19 cellular contexts compared by ENCODE assay signal in the genomic region with DNA sequence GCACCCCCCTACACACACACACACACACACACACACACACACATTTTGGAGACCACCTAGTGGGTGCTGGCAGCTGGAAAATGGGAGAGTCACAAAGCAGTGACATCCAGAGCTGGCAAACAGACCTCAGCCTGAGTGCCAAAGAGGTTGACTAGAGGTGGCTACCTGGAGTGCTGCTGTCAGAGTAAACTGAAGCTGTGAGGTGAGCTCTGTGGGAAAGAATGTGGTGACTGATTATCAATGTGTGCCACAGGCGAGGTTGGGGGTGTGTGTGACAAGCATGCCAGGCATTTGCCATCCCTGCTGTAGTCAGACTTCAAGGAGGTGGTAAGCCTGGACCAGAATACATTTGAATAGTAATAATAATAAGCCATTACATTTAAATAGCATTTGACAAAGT.
DNase-seq lines count a peak whose midpoint lies in the region; ATAC-seq and TF ChIP-seq lines count a peak whose summit lies in the region.
"Had no signal": no experiment of that assay in that cellular context is flagged by ENCODE, and none has a peak within 500 bp of the region (broad histone marks: within the 10 kb centered on the region; RNA-seq: fewer than 3 reads in every experiment).

No MANE protein-coding gene starts in this region.

- DNase-seq in Calu3 (peak; percentile 52), HFFc6 (peak; percentile 3), RWPE1 (ENCODE audit: low spot score) (peak; percentile 60), left lung (no peak), C1 segment of cervical spinal cord (lab: John Stamatoyannopoulos, UW) (no peak)
- DNase-seq: activated CD4-positive, alpha-beta T cell treated with anti-CD3 and anti-CD28 coated beads, Interleukin-2, amount 50 U/mL, for 4 hours; activated T-cell treated with anti-CD3 and anti-CD28 coated beads, Interleukin-2, amount 50 U/mL, for 24 hours; brain microvascular endothelial cell; dermis blood vessel endothelial cell; Karpas-422; naive B cell; NCI-H187; NCI-H774; SW 1271 had no signal

- H3K27ac Mint-ChIP-seq in Calu3 (ENCODE audit: unreplicated experiment) (no peak overlapping the region), HFFc6 (no peak overlapping the region)
- H3K27ac Mint-ChIP-seq: activated naive CD8-positive, alpha-beta T cell; activated T-cell treated with anti-CD3 and anti-CD28 coated beads, Interleukin-2, amount 50 U/mL, for 24 hours; B cell had no signal

- BruUV-seq in Calu3 (replicated peaks; lab: Mats Ljungman, UMichigan), result no TSS peak

- TF ChIP-seq CTCF in Calu3 (IDR thresholded peaks at IDR 0.05; ENCODE audit: unreplicated experiment) (no peak), HFFc6 (IDR thresholded peaks at IDR 0.05) (no peak), RWPE1 (conservative IDR thresholded peaks at IDR 0.05; ENCODE audit: low read depth) (no peak), left lung (IDR thresholded peaks at IDR 0.05) (no peak)

- POLR2A ChIA-PET in RWPE1 (lab: Yijun Ruan, JAX; ENCODE audit: low non-redundant PET), result no interaction called here

- H3K27me3 ChIP-seq in left lung, result peaks cover 0 to 18% of the 10 kb centered on the region in 2 donors
- H3K27me3 ChIP-seq: brain microvascular endothelial cell had no signal

- CTCF ChIA-PET in Calu3 (lab: Charles Lee) (interaction anchor here (0.7 to 1.0 kb wide), 2 partner anchors 27 to 30 kb away, joined by 3 to 4 read pairs; no protein-coding TSS in a partner anchor), RWPE1 (lab: Yijun Ruan, JAX) (no interaction called here)

- intact Hi-C loops in Calu3 (cut with micrococcal nuclease; ENCODE audit: unreplicated experiment), result no loop called here
- intact Hi-C loops in left lung (cut with DNase I), result no loop called here

- H3K4me1 Mint-ChIP-seq in Calu3 (ENCODE audit: low read depth, unreplicated experiment) (peaks cover 19% of the 10 kb centered on the region), HFFc6 (ENCODE audit: low read depth) (no peaks in the 10 kb centered on the region)
- H3K4me1 Mint-ChIP-seq: B cell had no signal

- H3K9me3 ChIP-seq in left lung, result peaks cover 0 to 6% of the 10 kb centered on the region in 2 donors

- no peaks in the 10 kb centered on the region for H3K36me3 Mint-ChIP-seq in Calu3 (ENCODE audit: insufficient read depth, unreplicated experiment)
- H3K36me3 Mint-ChIP-seq in HFFc6 (ENCODE audit: low read depth), result no peaks in the 10 kb centered on the region
- H3K36me3 Mint-ChIP-seq: activated naive CD8-positive, alpha-beta T cell; naive B cell had no signal

- H3K9me3 Mint-ChIP-seq in Calu3 (ENCODE audit: low read depth, unreplicated experiment) (peaks cover 3% of the 10 kb centered on the region), HFFc6 (peaks cover 10% of the 10 kb centered on the region)

- H3K4me3 ChIP-seq in left lung, result no peak overlapping the region
- H3K4me3 ChIP-seq: skin epidermis had no signal

- ATAC-seq in left lung (peak; percentile 67), GM21528 (IDR thresholded peaks at IDR 0.05; ENCODE audit: low FRiP score, unreplicated experiment) (no peak), HG03460 (IDR thresholded peaks at IDR 0.05; ENCODE audit: unreplicated experiment) (no peak)

- no peaks in the 10 kb centered on the region for H3K4me1 ChIP-seq in left lung

- H3K27me3 Mint-ChIP-seq in Calu3 (ENCODE audit: unreplicated experiment) (peaks cover 46% of the 10 kb centered on the region), HFFc6 (ENCODE audit: insufficient read depth) (peaks cover 38% of the 10 kb centered on the region)
- H3K27me3 Mint-ChIP-seq: activated naive CD8-positive, alpha-beta T cell had no signal

- no peaks in the 10 kb centered on the region for H3K36me3 ChIP-seq in left lung
- H3K36me3 ChIP-seq: brain microvascular endothelial cell had no signal

- H3K4me3 Mint-ChIP-seq in Calu3 (ENCODE audit: low read depth, unreplicated experiment) (no peak overlapping the region), HFFc6 (no peak overlapping the region)
- H3K4me3 Mint-ChIP-seq: activated naive CD8-positive, alpha-beta T cell; activated T-cell treated with anti-CD3 and anti-CD28 coated beads, Interleukin-2, amount 50 U/mL, for 24 hours; B cell; naive B cell had no signal

- H3K27ac ChIP-seq in RWPE1, result no peak overlapping the region
- no peak overlapping the region for H3K27ac ChIP-seq in left lung
- H3K27ac ChIP-seq: brain microvascular endothelial cell, skin epidermis had no signal

Comparison
In these comparisons a context has a peak if more than half of its experiments do, and no peak if none do; other contexts are left out.
1. DNase-seq: peak in Calu3 (single experiment), HFFc6 (single experiment) and RWPE1 (single experiment); none in left lung (0 of 2) and C1 segment of cervical spinal cord (0 of 14).